Comparison of ENCODE assay signal across 1 cellular context in the genomic region with DNA sequence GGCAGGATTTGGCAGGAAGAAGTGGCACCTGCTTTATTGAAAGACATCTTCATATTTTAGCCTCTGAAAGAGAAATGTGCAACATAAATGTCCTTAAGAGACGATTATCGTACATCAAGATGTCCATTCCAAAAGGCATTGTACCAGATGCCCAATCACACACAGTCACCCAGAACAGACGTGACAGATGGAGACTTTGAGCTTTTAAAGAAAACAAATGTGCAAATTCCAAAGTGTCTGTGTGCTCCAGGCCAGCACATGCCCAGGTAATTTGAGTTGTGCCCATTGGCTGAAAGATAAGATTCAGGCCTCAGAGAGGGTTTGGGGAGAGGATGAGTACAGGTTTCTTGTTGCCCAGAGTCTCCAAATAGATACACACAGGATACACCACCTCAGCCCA.
TF ChIP-seq lines count a peak whose summit lies in the region.

No MANE protein-coding gene starts in this region.

TF ChIP-seq in HepG2, 621 proteins besides CTCF, POLR2A, EP300 and RAD21 (continued from another document):
- TF ChIP-seq ZNF747 (CRISPR knock-in tag; IDR thresholded peaks at IDR 0.05; ENCODE audit: borderline replicate concordance): no peak
- no peak for TF ChIP-seq SIN3B (IDR thresholded peaks at IDR 0.05; ENCODE audit: low read length)
- no peak for TF ChIP-seq GATAD1 (CRISPR knock-in tag; IDR thresholded peaks at IDR 0.05)
- TF ChIP-seq, protein P1, sequence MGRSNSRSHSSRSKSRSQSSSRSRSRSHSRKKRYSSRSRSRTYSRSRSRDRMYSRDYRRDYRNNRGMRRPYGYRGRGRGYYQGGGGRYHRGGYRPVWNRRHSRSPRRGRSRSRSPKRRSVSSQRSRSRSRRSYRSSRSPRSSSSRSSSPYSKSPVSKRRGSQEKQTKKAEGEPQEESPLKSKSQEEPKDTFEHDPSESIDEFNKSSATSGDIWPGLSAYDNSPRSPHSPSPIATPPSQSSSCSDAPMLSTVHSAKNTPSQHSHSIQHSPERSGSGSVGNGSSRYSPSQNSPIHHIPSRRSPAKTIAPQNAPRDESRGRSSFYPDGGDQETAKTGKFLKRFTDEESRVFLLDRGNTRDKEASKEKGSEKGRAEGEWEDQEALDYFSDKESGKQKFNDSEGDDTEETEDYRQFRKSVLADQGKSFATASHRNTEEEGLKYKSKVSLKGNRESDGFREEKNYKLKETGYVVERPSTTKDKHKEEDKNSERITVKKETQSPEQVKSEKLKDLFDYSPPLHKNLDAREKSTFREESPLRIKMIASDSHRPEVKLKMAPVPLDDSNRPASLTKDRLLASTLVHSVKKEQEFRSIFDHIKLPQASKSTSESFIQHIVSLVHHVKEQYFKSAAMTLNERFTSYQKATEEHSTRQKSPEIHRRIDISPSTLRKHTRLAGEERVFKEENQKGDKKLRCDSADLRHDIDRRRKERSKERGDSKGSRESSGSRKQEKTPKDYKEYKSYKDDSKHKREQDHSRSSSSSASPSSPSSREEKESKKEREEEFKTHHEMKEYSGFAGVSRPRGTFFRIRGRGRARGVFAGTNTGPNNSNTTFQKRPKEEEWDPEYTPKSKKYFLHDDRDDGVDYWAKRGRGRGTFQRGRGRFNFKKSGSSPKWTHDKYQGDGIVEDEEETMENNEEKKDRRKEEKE (IDR thresholded peaks at IDR 0.05): no peak
- TF ChIP-seq HCFC1 (IDR thresholded peaks at IDR 0.05; ENCODE audit: low read depth, low read length): no peak
